In the genomic region with DNA sequence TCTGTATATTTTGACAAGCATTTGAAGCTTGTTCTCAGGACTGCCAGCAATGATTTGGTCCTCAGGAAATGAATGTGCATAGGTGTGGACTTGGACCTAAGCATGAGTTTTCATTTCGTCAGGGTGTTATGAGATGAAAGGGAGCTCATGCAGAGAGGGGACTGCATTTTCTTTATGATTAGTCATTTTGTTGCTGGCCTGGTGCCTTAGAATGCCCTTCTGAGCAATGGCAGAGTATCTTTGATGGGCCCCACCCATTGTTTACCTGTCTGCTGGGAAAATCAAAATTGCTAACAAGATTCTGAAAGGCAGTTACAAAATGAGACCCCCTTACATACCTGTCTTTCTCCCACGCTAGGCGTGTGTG, we compare ENCODE assay signal across 8 cellular contexts. TPM values are rescaled to one million over a fixed set of nuclear protein-coding genes. Genes with fewer than 3 reads are reported as not detected.
A peak's percentile ranks its signal among the peaks of the same experiment; 100 is the strongest.
DNase-seq lines count a peak whose midpoint lies in the region; ATAC-seq, FAIRE-seq and TF ChIP-seq lines count a peak whose summit lies in the region.

No MANE protein-coding gene starts in this region.

- no peak overlapping the region for H3K4me3 Mint-ChIP-seq in CD8-positive, alpha-beta memory T cell

- no peak for TF ChIP-seq CTCF in dorsolateral prefrontal cortex (IDR thresholded peaks at IDR 0.05 in 54 of 56, conservative IDR thresholded peaks at IDR 0.05 in 2 of 56; ENCODE audit: low read depth in 1 of 56, partially characterized antibody in 56 of 56)

- peaks cover 10 to 22% (median 20%) of the 10 kb centered on the region in 3 donors for H3K4me1 Mint-ChIP-seq in CD8-positive, alpha-beta memory T cell

- ATAC-seq in GM19351 (IDR thresholded peaks at IDR 0.05; ENCODE audit: unreplicated experiment) = peak; percentile 65
- ATAC-seq in HG03442 (IDR thresholded peaks at IDR 0.05; ENCODE audit: unreplicated experiment) = peak; percentile 65

- no peaks in the 10 kb centered on the region for H3K9me3 Mint-ChIP-seq in CD8-positive, alpha-beta memory T cell

- H3K36me3 ChIP-seq in CD8-positive, alpha-beta memory T cell (ENCODE audit: insufficient read depth, low read length) = no peaks in the 10 kb centered on the region

- CTCF ChIA-PET in CD8-positive, alpha-beta memory T cell (lab: Charles Lee) = interaction anchor here (0.9 to 5.9 kb wide), 4 partner anchors 9 to 743 kb away, joined by 3 to 95 read pairs (median 4); no protein-coding TSS in a partner anchor

- H3K27me3 ChIP-seq in dorsolateral prefrontal cortex = no peaks in the 10 kb centered on the region
- no peaks in the 10 kb centered on the region for H3K27me3 ChIP-seq in CD8-positive, alpha-beta memory T cell (ENCODE audit: insufficient read depth, low read length, poor library complexity, severe bottlenecking)

- H3K9me3 ChIP-seq in CD8-positive, alpha-beta memory T cell (ENCODE audit: low read length) = no peaks in the 10 kb centered on the region

- no peak overlapping the region for H3K4me3 ChIP-seq in dorsolateral prefrontal cortex
- H3K4me3 ChIP-seq in CD8-positive, alpha-beta memory T cell (ENCODE audit: low read length) = no peak overlapping the region

- intact Hi-C loops in dorsolateral prefrontal cortex (cut with DNase I) = loop anchor here (1.0 to 10.0 kb wide), 6 partner anchors 149 to 732 kb away; partner anchors contain the start of gene PLEKHG1 (in 1 of the 2)

- no peak for FAIRE-seq in urothelium cell line (lab: Jason Lieb, UNC)

- H3K27me3 Mint-ChIP-seq in CD8-positive, alpha-beta memory T cell = peaks cover 0 to 7% of the 10 kb centered on the region in 2 donors

- POLR2A ChIA-PET in CD8-positive, alpha-beta memory T cell (lab: Charles Lee) = no interaction called here

- peak; percentile 64 for DNase-seq in A172 (ENCODE audit: low spot score)
- DNase-seq in dorsolateral prefrontal cortex = no peak
- peak; percentile 52 for DNase-seq in urothelium cell line (ENCODE audit: low spot score)
- no peak for DNase-seq in NCI-H187 treated with DMSO at 0.1 percent for 48 hours (lab: John Stamatoyannopoulos, UW)
- no peak for DNase-seq in effector CD8-positive, alpha-beta T cell (lab: John Stamatoyannopoulos, UW)
- DNase-seq in CD8-positive, alpha-beta memory T cell = no peak

- H3K36me3 Mint-ChIP-seq in CD8-positive, alpha-beta memory T cell = peaks cover 0 to 12% (median 2%) of the 10 kb centered on the region in 3 donors

- peak overlapping the region in 49 of 59 donors; percentile 5 to 84 (median 60) for H3K27ac ChIP-seq in dorsolateral prefrontal cortex
- no peak overlapping the region for H3K27ac ChIP-seq in CD8-positive, alpha-beta memory T cell (ENCODE audit: low read depth, low read length)

- peak overlapping the region in 3 of 8 donors; percentile 35 to 86 (median 72) for H3K27ac Mint-ChIP-seq in CD8-positive, alpha-beta memory T cell

- H3K4me1 ChIP-seq in CD8-positive, alpha-beta memory T cell (ENCODE audit: insufficient read depth, low read length) = no peaks in the 10 kb centered on the region

RNA-seq across cellular contexts. Expression of gene MTHFD1L, which starts 51.5 kb away (rescaled TPM):
- 23.5 and 36.3 TPM in 2 replicates for total RNA-seq in A172 (2014; rRNA removed; shearing (Covaris generic))
- total RNA-seq in dorsolateral prefrontal cortex = 10 to 100 TPM; 13.5 to 41.0 (median 24.9) TPM
- total RNA-seq in CD8-positive, alpha-beta memory T cell = 100 to 1,000 TPM; 102 to 108 TPM
- 5.8 TPM for polyA plus RNA-seq in CD8-positive, alpha-beta memory T cell

Comparison
In these comparisons a context has a peak if more than half of its experiments do, and no peak if none do; other contexts are left out.
1. DNase-seq: peak in A172 (single experiment) and urothelium cell line (single experiment); none in dorsolateral prefrontal cortex (0 of 10), NCI-H187 treated with DMSO at 0.1 percent for 48 hours (single experiment), effector CD8-positive, alpha-beta T cell (single experiment) and CD8-positive, alpha-beta memory T cell (0 of 5).